9 cellular contexts compared by ENCODE assay signal in genomic region chr16:67429799-67430503, GRCh38. TPM values are rescaled to one million over a fixed set of nuclear protein-coding genes. Genes with fewer than 3 reads are reported as not detected.
DNase-seq lines count a peak whose midpoint lies in the region; ATAC-seq and TF ChIP-seq lines count a peak whose summit lies in the region.
"Had no signal": no experiment of that assay in that cellular context is flagged by ENCODE, and none has a peak within 500 bp of the region (broad histone marks: within the 10 kb centered on the region; RNA-seq: fewer than 3 reads in every experiment).

No MANE protein-coding gene starts in this region.

- peaks cover 6 to 37% (median 11%) of the 10 kb centered on the region in 3 donors for H3K27me3 ChIP-seq in sigmoid colon

- no peaks in the 10 kb centered on the region for H3K9me3 ChIP-seq in ES-I3 (ENCODE audit: control insufficient read depth, insufficient read depth, low read length)
- no peaks in the 10 kb centered on the region for H3K9me3 ChIP-seq in sigmoid colon

- H3K4me1 ChIP-seq in ES-I3 (ENCODE audit: insufficient read depth, low read length) (peaks cover 26% of the 10 kb centered on the region), sigmoid colon (peaks cover 0 to 27% (median 26%) of the 10 kb centered on the region in 4 donors)

- intact Hi-C loops in sigmoid colon (cut with DNase I), result no loop called here

- H3K9me3 Mint-ChIP-seq in T-cell (no peaks in the 10 kb centered on the region), glutamatergic neuron (ENCODE audit: unreplicated experiment) (peaks cover 13% of the 10 kb centered on the region)

- TF ChIP-seq CTCF in glutamatergic neuron (IDR thresholded peaks at IDR 0.05; ENCODE audit: partially characterized antibody, unreplicated experiment) (no peak), sigmoid colon (IDR thresholded peaks at IDR 0.05) (no peak)

- no peak for ATAC-seq in T-cell (replicated peaks in 1 of 4)
- ATAC-seq in GM18858 (IDR thresholded peaks at IDR 0.05; ENCODE audit: unreplicated experiment), result no peak

- H3K9ac ChIP-seq in ES-I3 (ENCODE audit: low read depth, low read length), result peak overlapping the region; percentile 50

- no peak for TF ChIP-seq EP300 in sigmoid colon (IDR thresholded peaks at IDR 0.05)

- H3K36me3 Mint-ChIP-seq in T-cell (peaks cover 3% of the 10 kb centered on the region), glutamatergic neuron (ENCODE audit: unreplicated experiment) (no peaks in the 10 kb centered on the region)

- H3K4me3 Mint-ChIP-seq in T-cell (peak overlapping the region; percentile 73 to 83 (median 73)), glutamatergic neuron (ENCODE audit: unreplicated experiment) (peak overlapping the region; percentile 76)

- peak overlapping the region in 1 of 4 donors; percentile 62 for H3K27ac ChIP-seq in sigmoid colon
- H3K27ac ChIP-seq: epithelial cell of prostate had no signal

- WGBS in sigmoid colon, 2 donors, result 12 to 35% methylated on average over 13 of the region's 13 CpGs

- H3K36me3 ChIP-seq in ES-I3 (ENCODE audit: insufficient read depth, low read length) (no peaks in the 10 kb centered on the region), sigmoid colon (no peaks in the 10 kb centered on the region)

- TF ChIP-seq POLR2A in sigmoid colon (IDR thresholded peaks at IDR 0.05), result peak in 1 of 2 donors; percentile 60

- DNase-seq in T-cell, result no peak
- no peak for DNase-seq in glutamatergic neuron
- DNase-seq in sigmoid colon, result no peak
- no peak for DNase-seq in cerebellar cortex (ENCODE audit: low spot score)
- no peak for DNase-seq in NCI-H1417 treated with DMSO at 0.1 percent for 48 hours (lab: John Stamatoyannopoulos, UW)
- no peak for DNase-seq in activated CD4-positive, alpha-beta T cell treated with anti-CD3 and anti-CD28 coated beads for 4 hours

- CTCF ChIA-PET in T-cell (lab: Charles Lee), result no interaction called here

- POLR2A ChIA-PET in T-cell (lab: Charles Lee), result no interaction called here

- H3K27me3 Mint-ChIP-seq in T-cell (peaks cover 28 to 49% of the 10 kb centered on the region in 2 donors), glutamatergic neuron (ENCODE audit: unreplicated experiment) (peaks cover 20% of the 10 kb centered on the region)

- H3K4me1 Mint-ChIP-seq in T-cell (peaks cover 5 to 16% (median 7%) of the 10 kb centered on the region in 3 donors), glutamatergic neuron (ENCODE audit: low read depth, unreplicated experiment) (peaks cover 21% of the 10 kb centered on the region)

- peak overlapping the region; percentile 34 to 55 (median 48) for H3K4me3 ChIP-seq in sigmoid colon

- H3K27ac Mint-ChIP-seq in T-cell, result no peak overlapping the region
- H3K27ac Mint-ChIP-seq in glutamatergic neuron (ENCODE audit: unreplicated experiment), result no peak overlapping the region

RNA-seq across cellular contexts. Expression of gene HSD11B2, which starts 1.0 kb away (rescaled TPM):
- under 1 TPM in 3 of 5 donors, not detected in 2; 0.20 to 0.32 (median 0.29) TPM for total RNA-seq in T-cell
- 6.0 TPM for total RNA-seq in glutamatergic neuron (ENCODE audit: unreplicated experiment)
- total RNA-seq in sigmoid colon, result 1 to 10 TPM in 2 of 4 donors, under 1 TPM in 1, not detected in 1; 0.14 to 3.9 (median 1.4) TPM
- 100 to 1,000 TPM in 1 of 3 donors, 10 to 100 TPM in 2; 88.3 to 353 (median 90.4) TPM for polyA plus RNA-seq in sigmoid colon

RNA-seq across cellular contexts. Expression of gene ZDHHC1, which starts 13.7 kb away (rescaled TPM):
- under 1 TPM in 4 of 5 donors, not detected in 1; 0.26 to 0.85 (median 0.47) TPM for total RNA-seq in T-cell
- total RNA-seq in glutamatergic neuron (ENCODE audit: unreplicated experiment), result 4.6 TPM
- total RNA-seq in sigmoid colon, result 10 to 100 TPM; 12.7 to 18.3 (median 16.1) TPM
- 1 to 10 TPM; 4.2 to 6.6 (median 4.4) TPM for polyA plus RNA-seq in sigmoid colon

RNA-seq across cellular contexts. Expression of gene TPPP3, which starts 36.7 kb away (rescaled TPM):
- total RNA-seq in T-cell (under 1 TPM in 2 of 5 donors, not detected in 3; 0.18 to 0.23 TPM), glutamatergic neuron (ENCODE audit: unreplicated experiment) (21.7 TPM), sigmoid colon (10 to 100 TPM in 3 of 4 donors, 1 to 10 TPM in 1; 8.1 to 27.4 (median 16.9) TPM)
- 10 to 100 TPM in 1 of 3 donors, 1 to 10 TPM in 2; 2.4 to 13.6 (median 8.6) TPM for polyA plus RNA-seq in sigmoid colon

RNA-seq across cellular contexts. Expression of gene ATP6V0D1, which starts 51.0 kb away (rescaled TPM):
- total RNA-seq in T-cell (10 to 100 TPM; 41.5 to 49.6 (median 45.8) TPM), glutamatergic neuron (ENCODE audit: unreplicated experiment) (111 TPM), sigmoid colon (100 to 1,000 TPM in 2 of 4 donors, 10 to 100 TPM in 2; 70.3 to 112 (median 93.6) TPM)
- polyA plus RNA-seq in sigmoid colon, result 100 to 1,000 TPM; 214 to 287 (median 231) TPM

RNA-seq across cellular contexts. Expression of gene AGRP, which starts 53.4 kb away (rescaled TPM):
- total RNA-seq in T-cell (not detected), glutamatergic neuron (ENCODE audit: unreplicated experiment) (not detected), sigmoid colon (not detected)
- not detected for polyA plus RNA-seq in sigmoid colon

Comparison
In these comparisons a context has a peak if more than half of its experiments do, and no peak if none do; other contexts are left out.
1. RNA of gene TPPP3, which starts 36.7 kb away (total RNA-seq): 21.7 TPM in glutamatergic neuron (single experiment) and 8.1 to 27.4 TPM in sigmoid colon; 0.18 to 0.23 TPM in T-cell; every median in the first group is over 4 times any median in the second.